In the genomic region with DNA sequence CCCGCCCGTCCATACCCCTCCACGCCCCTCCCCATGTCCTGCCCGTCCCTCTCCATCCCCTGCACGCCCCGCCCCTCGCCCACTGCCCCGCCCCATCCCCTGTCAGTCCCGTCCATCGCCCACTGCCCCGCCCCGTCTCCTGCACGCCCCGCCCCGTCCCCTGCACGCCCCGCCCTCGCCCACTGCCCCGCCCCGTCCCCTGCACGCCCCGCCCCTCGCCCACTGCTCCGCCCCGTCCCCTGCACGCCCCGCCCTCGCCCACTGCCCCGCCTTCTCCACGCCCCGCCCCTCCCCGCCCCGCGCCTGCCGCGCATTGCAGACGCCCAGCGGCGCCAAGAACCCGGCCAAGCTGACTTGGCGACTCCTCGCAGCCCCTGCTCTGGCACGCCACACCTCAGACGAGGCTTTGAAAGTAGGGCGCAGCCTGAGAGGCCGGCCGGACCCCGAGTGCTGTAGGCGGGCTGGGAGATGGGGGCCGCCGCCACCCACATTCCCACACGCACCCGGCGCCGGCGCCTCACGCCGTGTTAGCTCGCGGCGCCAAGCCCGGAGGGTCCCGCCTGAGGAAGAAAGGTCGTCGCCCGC, we compare ENCODE assay signal across 8 cellular contexts. TPM values are rescaled to one million over a fixed set of nuclear protein-coding genes. Genes with fewer than 3 reads are reported as not detected.
A peak's percentile ranks its signal among the peaks of the same experiment; 100 is the strongest.
DNase-seq lines count a peak whose midpoint lies in the region; ATAC-seq, FAIRE-seq and TF ChIP-seq lines count a peak whose summit lies in the region.

A gene (plus strand): TSS at position 316 of the 585 bp plus-strand sequence. CDS start 2,410 bp downstream, outside the sequence.

- DNase-seq in GDM1 (lab: John Stamatoyannopoulos, UW) (peak; percentile 70), bronchial epithelial cell (ENCODE audit: low read depth) (peak; percentile 20), immature natural killer cell (peak; percentile 39 to 53 (median 48)), small intestine (peak; percentile 81)
- DNase-seq in activated CD4-positive, CD25-positive, alpha-beta regulatory T cell (lab: John Stamatoyannopoulos, UW): peak; percentile 73 to 85 (median 78)

- ATAC-seq in HG03095 (IDR thresholded peaks at IDR 0.05; ENCODE audit: unreplicated experiment): no peak
- no peak for ATAC-seq in GM21526 (IDR thresholded peaks at IDR 0.05; ENCODE audit: low FRiP score, unreplicated experiment)

- peak within 1 kb of the TSS; percentile 99 for H2AFZ ChIP-seq in KMS-11 (ENCODE audit: low read depth)

- H3K4me1 Mint-ChIP-seq in immature natural killer cell: peaks cover 11 to 13% of the 10 kb centered on the region in 2 donors

- no peak within 1 kb of the TSS for H3K4me3 ChIP-seq in KMS-11 (IDR thresholded peaks at IDR 0.05; ENCODE audit: insufficient read depth, low read depth, low read length)
- H3K4me3 ChIP-seq in bronchial epithelial cell (ENCODE audit: low read depth, low read length): peak within 1 kb of the TSS; percentile 53
- H3K4me3 ChIP-seq in small intestine (ENCODE audit: low read depth in 1 of 2, low read length in 2 of 2): peak within 1 kb of the TSS; percentile 45 to 57

- peak within 1 kb of the TSS; percentile 76 to 84 (median 79) for H3K4me3 Mint-ChIP-seq in immature natural killer cell

- no peak for TF ChIP-seq CTCF in KMS-11 (conservative IDR thresholded peaks at IDR 0.05; ENCODE audit: low read depth, low read length)
- TF ChIP-seq CTCF in bronchial epithelial cell (IDR thresholded peaks at IDR 0.05; ENCODE audit: insufficient read depth, low read length, severe bottlenecking): no peak

- H3K36me3 ChIP-seq in KMS-11 (ENCODE audit: insufficient read depth) (no peaks in the 10 kb centered on the region), bronchial epithelial cell (ENCODE audit: control insufficient read depth, insufficient read depth, low read length) (no peaks in the 10 kb centered on the region), small intestine (ENCODE audit: control insufficient read depth in 2 of 2, insufficient read depth in 2 of 2, low read length in 2 of 2) (no peaks in the 10 kb centered on the region)

- peak within 1 kb of the TSS in 1 of 6 donors; percentile 19 for H3K27ac Mint-ChIP-seq in immature natural killer cell

- no peaks in the 10 kb centered on the region for H3K36me3 Mint-ChIP-seq in immature natural killer cell

- WGBS in small intestine, 3 donors: 0 to 1% (median 1%) methylated on average over 26 to 66 of the region's 66 CpGs

- H3K9me3 Mint-ChIP-seq in immature natural killer cell: peaks cover 0 to 12% (median 0%) of the 10 kb centered on the region in 6 donors

- FAIRE-seq in bronchial epithelial cell (lab: Jason Lieb, UNC) (no peak), small intestine (lab: Jason Lieb, UNC) (no peak)

- H3K4me1 ChIP-seq in KMS-11 (ENCODE audit: low read depth, poor library complexity, severe bottlenecking): peaks cover 2% of the 10 kb centered on the region
- peaks cover 0 to 3% of the 10 kb centered on the region in 2 donors for H3K4me1 ChIP-seq in small intestine (ENCODE audit: control insufficient read depth in 2 of 2, insufficient read depth in 1 of 2, low read depth in 1 of 2, low read length in 1 of 2)

- H3K27me3 ChIP-seq in KMS-11 (ENCODE audit: insufficient read depth, low read depth) (no peaks in the 10 kb centered on the region), bronchial epithelial cell (ENCODE audit: control insufficient read depth, insufficient read depth, low read length) (peaks cover 8% of the 10 kb centered on the region), small intestine (ENCODE audit: control insufficient read depth in 2 of 2, insufficient read depth in 2 of 2, low read length in 2 of 2) (peaks cover 0 to 1% of the 10 kb centered on the region in 2 donors)

- peaks cover 5 to 15% (median 8%) of the 10 kb centered on the region in 3 donors for H3K27me3 Mint-ChIP-seq in immature natural killer cell (ENCODE audit: low read depth in 3 of 3)

- H3K9ac ChIP-seq in KMS-11: peak within 1 kb of the TSS; percentile 73

- peak within 1 kb of the TSS; percentile 82 for H3K4me2 ChIP-seq in KMS-11

- peak within 1 kb of the TSS; percentile 46; the same call in 1 of the 2 replicates for H3K27ac ChIP-seq in KMS-11
- peak within 1 kb of the TSS in 1 of 2 donors; percentile 31 for H3K27ac ChIP-seq in small intestine (ENCODE audit: low read depth in 1 of 2, low read length in 1 of 2)

- no peaks in the 10 kb centered on the region for H3K79me2 ChIP-seq in KMS-11 (ENCODE audit: insufficient read depth, low read depth)

- H3K9me3 ChIP-seq in small intestine (ENCODE audit: control insufficient read depth, low read depth): no peaks in the 10 kb centered on the region

- no peaks in the 10 kb centered on the region for H4K20me1 ChIP-seq in KMS-11 (ENCODE audit: insufficient read depth)

RNA-seq across cellular contexts. Expression of the gene that starts here (rescaled TPM):
- under 0.01 TPM in 1 of 2 replicates, not detected in the other for total RNA-seq in bronchial epithelial cell
- polyA plus RNA-seq in immature natural killer cell (not detected), small intestine (not detected)

Comparison
In these comparisons a context has a peak if more than half of its experiments do, and no peak if none do; other contexts are left out.
1. Peak in DNase-seq and H3K4me3 ChIP-seq in bronchial epithelial cell; RNA of the gene not detected or under 1 TPM.
2. Peak in DNase-seq in immature natural killer cell; RNA of the gene not detected or under 1 TPM.
3. Peak in DNase-seq and H3K4me3 ChIP-seq in small intestine; RNA of the gene not detected or under 1 TPM.
4. DNase-seq: peak in every context shown above with its lines; median percentile 81 in small intestine; 78 in activated CD4-positive, CD25-positive, alpha-beta regulatory T cell; 70 in GDM1; 48 in immature natural killer cell; 20 in bronchial epithelial cell.